In the genomic region with DNA sequence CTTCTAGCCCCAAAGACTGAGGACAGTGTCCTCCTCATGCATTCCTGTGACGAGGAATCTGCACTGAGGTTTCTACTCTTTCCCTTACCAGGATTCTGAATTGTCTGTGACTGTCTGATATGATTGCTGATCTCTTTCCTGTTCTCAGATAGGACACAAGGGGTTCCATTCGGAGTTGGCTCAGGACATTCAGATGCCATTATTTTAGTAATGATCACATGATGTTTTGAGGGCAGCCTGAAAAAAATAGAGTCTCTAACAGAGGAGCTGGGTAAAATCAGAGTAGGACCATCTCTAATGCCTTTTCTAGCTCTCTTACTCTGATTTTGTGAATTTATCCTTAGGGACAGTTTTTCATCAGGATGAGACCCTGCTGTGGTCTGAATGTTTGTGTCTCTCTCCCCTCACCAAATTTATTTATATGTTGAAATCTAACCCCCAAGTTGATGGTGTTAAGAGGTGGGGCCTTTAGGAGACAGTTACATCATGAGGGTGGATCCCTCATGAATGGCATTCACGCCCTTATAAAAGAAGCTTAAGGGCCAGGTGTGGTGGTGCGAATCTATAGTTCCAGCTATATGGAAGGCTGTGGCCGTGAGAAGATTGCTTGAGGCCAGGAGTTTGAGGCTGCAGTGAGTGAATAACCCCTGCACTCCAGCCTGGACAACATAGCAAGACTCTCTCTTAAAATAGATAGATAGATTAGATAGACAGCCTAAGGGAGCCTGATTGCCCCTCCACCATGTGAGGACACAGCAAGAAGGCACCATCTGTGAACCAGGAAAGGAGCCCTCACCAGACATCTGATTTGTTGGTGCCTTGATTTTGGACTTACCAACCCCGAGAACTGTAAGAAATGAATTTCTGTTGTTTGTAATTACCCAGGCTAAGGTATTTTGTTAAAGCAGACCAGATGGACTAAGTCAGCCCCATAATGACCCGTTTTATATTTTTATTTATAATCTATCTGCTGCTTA, we compare ENCODE assay signal across 24 cellular contexts. TPM values are rescaled to one million over a fixed set of nuclear protein-coding genes. Genes with fewer than 3 reads are reported as not detected.
DNase-seq lines count a peak whose midpoint lies in the region; ATAC-seq, FAIRE-seq and TF ChIP-seq lines count a peak whose summit lies in the region.
"Had no signal": no experiment of that assay in that cellular context is flagged by ENCODE, and none has a peak within 500 bp of the region (broad histone marks: within the 10 kb centered on the region; RNA-seq: fewer than 3 reads in every experiment).

No MANE protein-coding gene starts in this region.

- peak overlapping the region; percentile 47 for H3K27ac Mint-ChIP-seq in mesothelial cell of epicardium
- H3K27ac Mint-ChIP-seq in neural progenitor cell: no peak overlapping the region
- H3K27ac Mint-ChIP-seq: activated CD4-positive, alpha-beta T cell treated with anti-CD3 and anti-CD28 coated beads for 36 hours; activated naive CD4-positive, alpha-beta T cell treated with anti-CD3 and anti-CD28 coated beads, Interleukin-2, amount 10 ng/mL, durations not matched to agents 7 days and 5 days had no signal

- H3K4me2 ChIP-seq in K562 (ENCODE audit: insufficient read depth, low read length): no peak overlapping the region
- no peak overlapping the region for H3K4me2 ChIP-seq in neural progenitor cell
- H3K4me2 ChIP-seq: KMS-11 had no signal

- H3K4me1 Mint-ChIP-seq in mesothelial cell of epicardium (peaks cover 45% of the 10 kb centered on the region), neural progenitor cell (peaks cover 34% of the 10 kb centered on the region)

- intact Hi-C loops in K562 (cut with micrococcal nuclease): no loop called here

- H3K36me3 Mint-ChIP-seq in mesothelial cell of epicardium: peaks cover 20% of the 10 kb centered on the region
- H3K36me3 Mint-ChIP-seq in neural progenitor cell: peaks cover 44% of the 10 kb centered on the region

- no peak for DNase-seq in K562 (ENCODE audit: extremely low read depth in 1 of 4, low spot score in 3 of 4)
- DNase-seq in mesothelial cell of epicardium (ENCODE audit: low spot score in 2 of 2, unreplicated experiment in 2 of 2): no peak
- no peak for DNase-seq in NCI-H345 treated with DMSO at 0.1 percent for 48 hours (lab: John Stamatoyannopoulos, UW; ENCODE audit: unreplicated experiment)
- no peak for DNase-seq in neural progenitor cell (ENCODE audit: low spot score)
- DNase-seq: activated CD4-positive, alpha-beta T cell treated with anti-CD3 and anti-CD28 coated beads for 36 hours; activated naive CD4-positive, alpha-beta T cell treated with anti-CD3 and anti-CD28 coated beads, Interleukin-2, amount 10 ng/mL, durations not matched to agents 7 days and 5 days; activated T-cell treated with anti-CD3 and anti-CD28 coated beads, Interleukin-2, amount 50 U/mL, for 4 hours; anterior cingulate cortex; cerebellar nuclear complex; effector memory CD4-positive, alpha-beta T cell; gastrocnemius medialis; islet precursor cell; lower lobe of right lung; NCI-H1694; NCI-H2171 treated with DMSO at 0.1 percent for 48 hours; NCI-H526 treated with DMSO at 0.1 percent for 48 hours; pancreas; substantia nigra; SW 1271 had no signal

- H3K9me1 ChIP-seq in K562 (ENCODE audit: control insufficient read depth, insufficient read depth, low read length): no peaks in the 10 kb centered on the region

- no TSS peak for BruUV-seq in K562 (replicated peaks; lab: Mats Ljungman, UMichigan)

- in situ Hi-C loops in K562 (cut with MboI): no loop called here

- H3K27me3 Mint-ChIP-seq in mesothelial cell of epicardium (ENCODE audit: low read depth) (no peaks in the 10 kb centered on the region), neural progenitor cell (ENCODE audit: insufficient read depth, low read depth) (peaks cover 2% of the 10 kb centered on the region)
- H3K27me3 Mint-ChIP-seq: activated CD4-positive, alpha-beta T cell treated with anti-CD3 and anti-CD28 coated beads for 36 hours; activated naive CD4-positive, alpha-beta T cell treated with anti-CD3 and anti-CD28 coated beads, Interleukin-2, amount 10 ng/mL, durations not matched to agents 7 days and 5 days had no signal

- TF ChIP-seq POLR2A in K562 (conservative IDR thresholded peaks at IDR 0.05): no peak

- POLR2A ChIA-PET in HEK293 (lab: Yijun Ruan, JAX) (no interaction called here), K562 (lab: Yijun Ruan, JAX) (interaction anchor here (1.1 to 2.7 kb wide), 3 partner anchors 9 to 21 kb away, joined by 3 to 11 read pairs (median 5); no protein-coding TSS in a partner anchor)

- WGBS in K562 (ENCODE audit: insufficient coverage, low coverage, missing lambda C conversion rate): 49% methylated on average over 7 of the region's 7 CpGs

- no peak overlapping the region for H3K9ac ChIP-seq in K562 (ENCODE audit: insufficient read depth in 1 of 2, low read depth in 2 of 2, low read length in 2 of 2)
- H3K9ac ChIP-seq in subcutaneous abdominal adipose tissue (ENCODE audit: low read length in 5 of 5): no peak overlapping the region
- no peak overlapping the region for H3K9ac ChIP-seq in neural progenitor cell
- H3K9ac ChIP-seq: KMS-11 had no signal

- no peak overlapping the region for H2AFZ ChIP-seq in K562 (ENCODE audit: low read depth, low read length)
- H2AFZ ChIP-seq in neural progenitor cell (replicated peaks): no peak overlapping the region

- H3K4me3 Mint-ChIP-seq in mesothelial cell of epicardium: no peak overlapping the region
- no peak overlapping the region for H3K4me3 Mint-ChIP-seq in neural progenitor cell
- H3K4me3 Mint-ChIP-seq: activated CD4-positive, alpha-beta T cell treated with anti-CD3 and anti-CD28 coated beads for 36 hours; activated naive CD4-positive, alpha-beta T cell treated with anti-CD3 and anti-CD28 coated beads, Interleukin-2, amount 10 ng/mL, durations not matched to agents 7 days and 5 days; activated T-cell treated with anti-CD3 and anti-CD28 coated beads, Interleukin-2, amount 50 U/mL, for 4 hours had no signal

- no peaks in the 10 kb centered on the region for H3K36me3 ChIP-seq in HEK293 (ENCODE audit: control insufficient read depth in 2 of 2, insufficient read depth in 1 of 2, low read length in 2 of 2)
- H3K36me3 ChIP-seq in K562 (ENCODE audit: control insufficient read depth, insufficient read depth, low read length): peaks cover 13% of the 10 kb centered on the region; the same call in 2 of the 3 replicates
- peaks cover 0 to 9% (median 2%) of the 10 kb centered on the region in 5 donors for H3K36me3 ChIP-seq in subcutaneous abdominal adipose tissue (ENCODE audit: control insufficient read depth in 5 of 5, insufficient read depth in 5 of 5, low read length in 5 of 5)
- no peaks in the 10 kb centered on the region for H3K36me3 ChIP-seq in neural progenitor cell
- H3K36me3 ChIP-seq: esophagus muscularis mucosa, gastrocnemius medialis, lower lobe of right lung, pancreas had no signal

- H3K9me3 ChIP-seq in HEK293 (ENCODE audit: control insufficient read depth, insufficient read depth, low read depth, low read length) (no peaks in the 10 kb centered on the region), K562 (replicated peaks; ENCODE audit: control insufficient read depth, insufficient read depth, low read depth, low read length) (peaks cover 2% of the 10 kb centered on the region; the same call in 1 of the 2 replicates), subcutaneous abdominal adipose tissue (ENCODE audit: control insufficient read depth in 5 of 5, low read length in 5 of 5) (no peaks in the 10 kb centered on the region), neural progenitor cell (ENCODE audit: low read depth) (no peaks in the 10 kb centered on the region)
- H3K9me3 ChIP-seq: esophagus muscularis mucosa, gastrocnemius medialis, lower lobe of right lung, pancreas had no signal

- TF ChIP-seq RAD21 in K562 (CRISPR knock-in tag; conservative IDR thresholded peaks at IDR 0.05 in 1 of 2, IDR thresholded peaks at IDR 0.05 in 1 of 2): no peak

- H3K4me3 ChIP-seq in HEK293 (ENCODE audit: low read depth, low read length): no peak overlapping the region
- no peak overlapping the region for H3K4me3 ChIP-seq in K562
- H3K4me3 ChIP-seq in subcutaneous abdominal adipose tissue (ENCODE audit: low read depth in 1 of 5, low read length in 5 of 5): no peak overlapping the region
- H3K4me3 ChIP-seq in neural progenitor cell: no peak overlapping the region
- H3K4me3 ChIP-seq: esophagus muscularis mucosa, gastrocnemius medialis, lower lobe of right lung, pancreas had no signal

- TF ChIP-seq CTCF in HEK293 (tag by site-specific recombination; IDR thresholded peaks at IDR 0.05): no peak
- TF ChIP-seq CTCF in K562 (IDR thresholded peaks at IDR 0.05 in 2 of 3, conservative IDR thresholded peaks at IDR 0.05 in 1 of 3; ENCODE audit: insufficient read depth in 2 of 3, low read depth in 1 of 3, low read length in 3 of 3): no peak
- no peak for TF ChIP-seq CTCF in mesothelial cell of epicardium (IDR thresholded peaks at IDR 0.05; ENCODE audit: unreplicated experiment)
- no peak for TF ChIP-seq CTCF in neural progenitor cell (IDR thresholded peaks at IDR 0.05)

- H4K20me1 ChIP-seq in K562 (replicated peaks; ENCODE audit: control insufficient read depth, insufficient read depth, low read length) (no peaks in the 10 kb centered on the region; the same call in 1 of the 2 replicates), neural progenitor cell (ENCODE audit: low read depth) (peaks cover 44% of the 10 kb centered on the region)

- TF ChIP-seq EP300 in K562 (IDR thresholded peaks at IDR 0.05; ENCODE audit: low read length): no peak

- H3K9me3 Mint-ChIP-seq in mesothelial cell of epicardium (no peaks in the 10 kb centered on the region), neural progenitor cell (peaks cover 19% of the 10 kb centered on the region)
- H3K9me3 Mint-ChIP-seq: activated naive CD4-positive, alpha-beta T cell treated with anti-CD3 and anti-CD28 coated beads, Interleukin-2, amount 10 ng/mL, durations not matched to agents 7 days and 5 days; activated T-cell treated with anti-CD3 and anti-CD28 coated beads, Interleukin-2, amount 50 U/mL, for 4 hours had no signal

- no peak for FAIRE-seq in K562 (lab: Jason Lieb, UNC)
- FAIRE-seq: pancreas had no signal

- CTCF ChIA-PET in HEK293 (lab: Yijun Ruan, JAX): no interaction called here
- CTCF ChIA-PET in K562 (lab: Yijun Ruan, JAX; ENCODE audit: low intra/inter-chr PET ratio): no interaction called here

- H3F3A ChIP-seq in neural progenitor cell (ENCODE audit: low read depth): peaks cover under 1% of the 10 kb centered on the region

- peaks cover 3% of the 10 kb centered on the region for H3K4me1 ChIP-seq in HEK293 (ENCODE audit: control insufficient read depth, insufficient read depth, low read length)
- peaks cover 11 to 45% of the 10 kb centered on the region in 2 experiments for H3K4me1 ChIP-seq in K562 (replicated peaks in 1 of 2; ENCODE audit: control insufficient read depth in 2 of 2, insufficient read depth in 2 of 2, low read length in 2 of 2)
- H3K4me1 ChIP-seq in subcutaneous abdominal adipose tissue (ENCODE audit: control insufficient read depth in 5 of 5, insufficient read depth in 5 of 5, low read length in 5 of 5): peaks cover 12 to 52% (median 47%) of the 10 kb centered on the region in 5 donors
- peaks cover 26% of the 10 kb centered on the region for H3K4me1 ChIP-seq in neural progenitor cell

- H3K79me2 ChIP-seq in K562 (ENCODE audit: control insufficient read depth, insufficient read depth, low read length) (peaks cover 91% of the 10 kb centered on the region), neural progenitor cell (ENCODE audit: low read depth) (peaks cover 97% of the 10 kb centered on the region)

- H3K27me3 ChIP-seq in K562 (ENCODE audit: control insufficient read depth in 2 of 2, insufficient read depth in 2 of 2, low read length in 2 of 2): no peaks in the 10 kb centered on the region
- no peaks in the 10 kb centered on the region for H3K27me3 ChIP-seq in subcutaneous abdominal adipose tissue (ENCODE audit: control insufficient read depth in 5 of 5, insufficient read depth in 4 of 5, low read length in 5 of 5)
- H3K27me3 ChIP-seq in neural progenitor cell: no peaks in the 10 kb centered on the region
- H3K27me3 ChIP-seq: esophagus muscularis mucosa, gastrocnemius medialis, pancreas had no signal

- H3K27ac ChIP-seq in HEK293 (ENCODE audit: extremely low read depth, low read depth, low read length): no peak overlapping the region
- peak overlapping the region; percentile 92; the same call in 1 of the 3 replicates for H3K27ac ChIP-seq in K562 (ENCODE audit: extremely low read depth, low read depth, low read length)
- peak overlapping the region; percentile 38 for H3K27ac ChIP-seq in subcutaneous abdominal adipose tissue (ENCODE audit: low read depth, low read length)
- H3K27ac ChIP-seq in neural progenitor cell: no peak overlapping the region
- H3K27ac ChIP-seq: esophagus muscularis mucosa, gastrocnemius medialis, KMS-11, lower lobe of right lung had no signal

- ATAC-seq in K562: no peak
- no peak for ATAC-seq in HG02588 (IDR thresholded peaks at IDR 0.05; ENCODE audit: unreplicated experiment)
- ATAC-seq: activated CD4-positive, alpha-beta T cell treated with anti-CD3 and anti-CD28 coated beads for 36 hours; activated T-cell treated with anti-CD3 and anti-CD28 coated beads, Interleukin-2, amount 50 U/mL, for 4 hours; gastrocnemius medialis; lower lobe of right lung; pancreas had no signal

RNA-seq across cellular contexts. Expression of a gene that starts 24.4 kb away (rescaled TPM):
- total RNA-seq in K562 (2011; cell fraction: chromatin; rRNA removed; ENCODE audit: low replicate concordance): 142 and 253 TPM in 2 replicates
- 37.0 and 58.0 TPM in 2 replicates for total RNA-seq in K562 (2011; cell fraction: nucleolus; rRNA removed)
- 132 and 200 TPM in 2 replicates for total RNA-seq in K562 (2011; cell fraction: nucleoplasm; rRNA removed)
- 19.1 and 20.2 TPM in 2 replicates for total RNA-seq in K562 (2014; rRNA removed)
- total RNA-seq in K562 (2014; rRNA removed; fragmentation: Illumina TruSeq; extraction: Trizol): 23.8 and 29.5 TPM in 2 replicates
- 25.6 and 26.1 TPM in 2 replicates for total RNA-seq in K562 (2015; rRNA removed; fragmentation: Illumina TruSeq; extraction: Trizol)
- total RNA-seq in K562 (2021): 29.5 and 35.8 TPM in 2 replicates
- 10.9 and 12.1 TPM in 2 replicates for polyA plus RNA-seq in K562 (2011; rRNA removed)
- polyA plus RNA-seq in K562 (2011; cell fraction: cytosol; rRNA removed): 7.1 and 12.2 TPM in 2 replicates
- polyA plus RNA-seq in K562 (2011; cell fraction: nucleus; rRNA removed): 46.5 and 50.1 TPM in 2 replicates
- polyA plus RNA-seq in K562 (2012): 14.7 and 30.8 TPM in 2 replicates
- polyA plus RNA-seq in K562 (2014; fragmentation: Illumina TruSeq; extraction: Trizol): 14.0 and 16.2 TPM in 2 replicates
- polyA plus RNA-seq in K562 (2014; fragmentation: Nextera tagmentation; extraction: Ambion mirVana): 10 to 100 TPM in 1 of 2 experiments, 1 to 10 TPM in 1; 7.0 to 10.5 TPM
- 9.2 and 9.8 TPM in 2 replicates for polyA plus RNA-seq in K562 (2014; rRNA removed)
- 46.1 and 71.6 TPM in 2 replicates for polyA minus RNA-seq in K562 (2011; rRNA and poly(A)+ RNA removed)
- polyA minus RNA-seq in K562 (2011; cell fraction: cytosol; rRNA and poly(A)+ RNA removed): 11.2 and 13.2 TPM in 2 replicates
- polyA minus RNA-seq in K562 (2011; cell fraction: nucleus; rRNA and poly(A)+ RNA removed): 59.6 and 111 TPM in 2 replicates
- total RNA-seq in mesothelial cell of epicardium: 123 to 131 TPM (median 123 TPM) in 3 replicates
- total RNA-seq in neural progenitor cell (ENCODE audit: low replicate concordance): 29.5 and 33.9 TPM in 2 replicates

Comparison
In these comparisons a context has a peak if more than half of its experiments do, and no peak if none do; other contexts are left out.
1. H3K27ac ChIP-seq: peak in K562 (single experiment) and subcutaneous abdominal adipose tissue (single experiment); none in HEK293 (single experiment) and neural progenitor cell (single experiment).